2 cellular contexts compared by ENCODE assay signal in the genomic region with DNA sequence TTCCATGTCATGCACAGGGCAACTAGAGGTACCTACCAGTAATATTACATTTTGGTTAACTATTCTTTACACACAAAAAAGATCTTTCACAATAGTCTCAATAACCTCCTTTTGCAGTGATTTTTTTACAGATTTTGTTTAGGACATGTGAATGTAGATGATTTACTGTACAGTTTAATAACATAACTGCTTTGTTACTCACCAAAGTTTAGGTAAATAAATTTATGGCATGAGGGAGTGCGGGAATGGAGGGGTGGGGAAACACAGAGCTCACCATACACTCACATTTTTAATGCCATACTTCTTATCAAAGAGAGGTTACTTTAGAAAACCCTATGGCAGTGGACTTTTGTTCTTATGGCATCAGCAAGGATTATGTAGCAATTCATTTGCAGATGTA.
TF ChIP-seq lines count a peak whose summit lies in the region.

No MANE protein-coding gene starts in this region.

TF ChIP-seq in SK-N-SH, 30 proteins besides CTCF, POLR2A, EP300 and RAD21 (continued from another document):
- TF ChIP-seq FOSL2 (IDR thresholded peaks at IDR 0.05; ENCODE audit: borderline replicate concordance, low read depth) (no peak), SIN3A (IDR thresholded peaks at IDR 0.05; ENCODE audit: borderline replicate concordance, low read depth, low read length) (no peak), MEF2A (IDR thresholded peaks at IDR 0.05; ENCODE audit: borderline replicate concordance, low read depth) (no peak), SMC3 (IDR thresholded peaks at IDR 0.05; ENCODE audit: low read depth, low read length) (no peak), IRF3 (IDR thresholded peaks at IDR 0.05; ENCODE audit: low read depth, low read length) (no peak), TAF1 (IDR thresholded peaks at IDR 0.05; ENCODE audit: borderline replicate concordance, low read depth, low read length) (no peak), GATA2 (CRISPR knock-in tag; IDR thresholded peaks at IDR 0.05) (no peak), TEAD4 (IDR thresholded peaks at IDR 0.05; ENCODE audit: borderline replicate concordance, insufficient read depth) (no peak), TCF12 (IDR thresholded peaks at IDR 0.05) (no peak)
- TF ChIP-seq, protein P1, sequence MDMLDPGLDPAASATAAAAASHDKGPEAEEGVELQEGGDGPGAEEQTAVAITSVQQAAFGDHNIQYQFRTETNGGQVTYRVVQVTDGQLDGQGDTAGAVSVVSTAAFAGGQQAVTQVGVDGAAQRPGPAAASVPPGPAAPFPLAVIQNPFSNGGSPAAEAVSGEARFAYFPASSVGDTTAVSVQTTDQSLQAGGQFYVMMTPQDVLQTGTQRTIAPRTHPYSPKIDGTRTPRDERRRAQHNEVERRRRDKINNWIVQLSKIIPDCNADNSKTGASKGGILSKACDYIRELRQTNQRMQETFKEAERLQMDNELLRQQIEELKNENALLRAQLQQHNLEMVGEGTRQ (IDR thresholded peaks at IDR 0.05; ENCODE audit: borderline replicate concordance, low read depth, low read length) = no peak
- TF ChIP-seq, protein P2, sequence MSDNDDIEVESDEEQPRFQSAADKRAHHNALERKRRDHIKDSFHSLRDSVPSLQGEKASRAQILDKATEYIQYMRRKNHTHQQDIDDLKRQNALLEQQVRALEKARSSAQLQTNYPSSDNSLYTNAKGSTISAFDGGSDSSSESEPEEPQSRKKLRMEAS (IDR thresholded peaks at IDR 0.05; ENCODE audit: low read depth) = no peak
TF ChIP-seq in SK-N-SH: peak in this region for 0.

TF ChIP-seq in SK-N-SH treated with all-trans-retinoic acid at 6 μM for 48 hours, 23 proteins besides CTCF, POLR2A, EP300 and RAD21 (continued from another document):
- no peak for TF ChIP-seq POU6F1 (CRISPR knock-in tag; IDR thresholded peaks at IDR 0.05; ENCODE audit: borderline replicate concordance, low read depth)
- TF ChIP-seq BACH2 (CRISPR knock-in tag; IDR thresholded peaks at IDR 0.05; ENCODE audit: borderline replicate concordance) = no peak
- no peak for TF ChIP-seq ESRRG (CRISPR knock-in tag; IDR thresholded peaks at IDR 0.05)
- no peak for TF ChIP-seq TSHZ2 (CRISPR knock-in tag; IDR thresholded peaks at IDR 0.05)
- TF ChIP-seq ZFP3 (CRISPR knock-in tag; IDR thresholded peaks at IDR 0.05) = no peak
